Comparison of ENCODE assay signal across 30 cellular contexts in genomic region chr16:66298571-66299120, GRCh38.
"Had no signal": no experiment of that assay in that cellular context is flagged by ENCODE, and none has a peak within 500 bp of the region (broad histone marks: within the 10 kb centered on the region; RNA-seq: fewer than 3 reads in every experiment).

No MANE protein-coding gene starts in this region.

- H3K36me3 ChIP-seq: breast epithelium, esophagus squamous epithelium, heart right ventricle, neutrophil, suprapubic skin, tibial artery had no signal

- H3K4me3 Mint-ChIP-seq: activated CD4-positive, alpha-beta memory T cell treated with anti-CD3 and anti-CD28 coated beads for 36 hours; activated CD4-positive, alpha-beta T cell treated with anti-CD3 and anti-CD28 coated beads, Interleukin-2, amount 10 ng/mL, durations not matched to agents 24 days and 14 days; activated T-cell treated with anti-CD3 and anti-CD28 coated beads, Interleukin-2, amount 50 U/mL, for 72 hours; central memory CD8-positive, alpha-beta T cell; mesothelial cell of epicardium; naive B cell; nephron progenitor cell; T-helper 17 cell had no signal

- ATAC-seq: activated naive CD4-positive, alpha-beta T cell treated with anti-CD3 and anti-CD28 coated beads, Interleukin-2, amount 50 U/mL, for 72 hours; activated T-cell treated with anti-CD3 and anti-CD28 coated beads, Interleukin-2, amount 50 U/mL, for 72 hours; heart right ventricle; T-helper 17 cell had no signal

- H3K9me3 Mint-ChIP-seq: activated CD4-positive, alpha-beta memory T cell treated with anti-CD3 and anti-CD28 coated beads for 36 hours; activated T-cell treated with anti-CD3 and anti-CD28 coated beads, Interleukin-2, amount 50 U/mL, for 72 hours had no signal

- H3K27me3 Mint-ChIP-seq: activated CD4-positive, alpha-beta memory T cell treated with anti-CD3 and anti-CD28 coated beads for 36 hours had no signal

- FAIRE-seq: colon, endometrium, urothelium cell line had no signal

- H3K36me3 Mint-ChIP-seq: activated CD4-positive, alpha-beta memory T cell treated with anti-CD3 and anti-CD28 coated beads for 36 hours; activated naive CD4-positive, alpha-beta T cell treated with anti-CD3 and anti-CD28 coated beads, Interleukin-2, amount 50 U/mL, for 72 hours; mesothelial cell of epicardium; naive B cell had no signal

- H3K4me1 Mint-ChIP-seq: mesothelial cell of epicardium, T-helper 17 cell had no signal

- H3K27ac ChIP-seq: breast epithelium, epithelial cell of prostate, esophagus squamous epithelium, heart right ventricle, neutrophil, suprapubic skin, tibial artery had no signal

- H3K4me3 ChIP-seq: breast epithelium, esophagus squamous epithelium, heart right ventricle, suprapubic skin, tibial artery had no signal

- H3K4me1 ChIP-seq: breast epithelium, esophagus squamous epithelium, heart right ventricle, suprapubic skin, tibial artery had no signal

- DNase-seq: activated CD4-positive, alpha-beta T cell treated with anti-CD3 and anti-CD28 coated beads, Interleukin-2, amount 10 ng/mL, durations not matched to agents 24 days and 14 days; activated CD4-positive, CD25-positive, alpha-beta regulatory T cell treated with anti-CD3 and anti-CD28 coated beads, Interleukin-2, amount 50 U/mL, for 72 hours; activated naive CD4-positive, alpha-beta T cell; activated T-cell treated with anti-CD3 and anti-CD28 coated beads for 4 hours; activated T-cell treated with anti-CD3 and anti-CD28 coated beads, Interleukin-2, amount 50 U/mL, for 72 hours; effector CD8-positive, alpha-beta T cell; esophagus squamous epithelium; foreskin melanocyte; heart right ventricle; mammary epithelial cell; naive B cell; nephron progenitor cell; retina; stimulated activated CD4-positive, alpha-beta T cell treated with anti-CD3 and anti-CD28 coated beads, Interleukin-15, amount 100 ng/mL, for 24 hours; stimulated activated naive CD4-positive, alpha-beta T cell; T-helper 17 cell; T1000; tibial artery had no signal

- H3K27me3 ChIP-seq: breast epithelium had no signal

- H3K27ac Mint-ChIP-seq: activated CD4-positive, alpha-beta memory T cell treated with anti-CD3 and anti-CD28 coated beads for 36 hours; activated CD4-positive, alpha-beta T cell treated with anti-CD3 and anti-CD28 coated beads, Interleukin-2, amount 10 ng/mL, durations not matched to agents 24 days and 14 days; activated naive CD4-positive, alpha-beta T cell treated with anti-CD3 and anti-CD28 coated beads, Interleukin-2, amount 50 U/mL, for 72 hours; activated T-cell treated with anti-CD3 and anti-CD28 coated beads, Interleukin-2, amount 50 U/mL, for 72 hours; mesothelial cell of epicardium; nephron progenitor cell; progenitor cell of endocrine pancreas; T-helper 17 cell had no signal

- H3K9me3 ChIP-seq: breast epithelium, esophagus squamous epithelium, neutrophil, suprapubic skin, tibial artery had no signal
